In the genomic region with DNA sequence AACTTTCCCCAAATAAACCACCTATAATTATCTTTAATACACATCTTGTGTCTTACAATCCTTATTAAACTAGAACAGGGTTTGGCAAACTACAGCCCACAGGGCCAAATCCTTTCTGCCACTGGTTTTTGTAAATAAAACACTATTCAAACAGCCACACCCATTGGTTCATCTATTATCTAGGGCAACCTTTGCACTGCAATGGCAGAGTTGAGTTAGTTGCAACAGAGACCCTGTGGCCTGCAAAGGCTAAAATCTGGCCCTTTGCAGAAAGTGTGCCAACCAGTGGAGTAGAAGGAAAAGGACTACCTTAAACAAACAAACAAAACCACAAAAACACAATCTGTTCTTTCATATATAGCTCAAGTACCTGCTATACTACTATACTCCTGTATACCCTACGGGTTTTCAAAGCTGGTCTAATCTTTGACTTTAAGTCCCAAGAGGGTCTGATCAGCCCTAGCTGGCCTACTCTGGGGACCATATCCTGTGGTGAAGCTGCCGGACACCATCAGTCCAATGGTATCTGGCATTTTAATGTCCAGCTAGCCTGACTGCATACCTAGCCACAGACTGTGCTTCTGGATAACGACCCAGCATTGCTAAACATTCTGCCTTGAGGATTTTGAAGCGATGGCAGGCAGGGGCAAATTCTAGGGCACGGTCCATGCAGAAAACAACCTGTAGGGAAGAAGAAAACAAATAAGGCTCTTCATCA, we compare ENCODE assay signal across 15 cellular contexts.
"Had no signal": no experiment of that assay in that cellular context is flagged by ENCODE, and none has a peak within 500 bp of the region (broad histone marks: within the 10 kb centered on the region; RNA-seq: fewer than 3 reads in every experiment).

No MANE protein-coding gene starts in this region.

- H3K27ac ChIP-seq: esophagus squamous epithelium, neural progenitor cell, ovary, vagina, VCaP had no signal

- H3K4me2 ChIP-seq: neural progenitor cell had no signal

- H3K27me3 Mint-ChIP-seq: activated CD4-positive, alpha-beta T cell treated with anti-CD3 and anti-CD28 coated beads for 36 hours; stimulated activated naive CD8-positive, alpha-beta T cell treated with anti-CD3 and anti-CD28 coated beads, Interleukin-15, Interleukin-2, amounts not matched to agents 100 ng/mL and 50 ng/mL, for 24 hours; T-cell had no signal

- H3K36me3 ChIP-seq: ovary had no signal

- H2AFZ ChIP-seq: neural progenitor cell had no signal

- H3K4me1 Mint-ChIP-seq: neural progenitor cell, T-cell had no signal

- H3K9me3 ChIP-seq: esophagus squamous epithelium, ovary, vagina had no signal

- H3K27me3 ChIP-seq: esophagus squamous epithelium, neural progenitor cell, ovary, vagina had no signal

- H3K4me3 Mint-ChIP-seq: activated CD4-positive, alpha-beta T cell treated with anti-CD3 and anti-CD28 coated beads for 36 hours; neural progenitor cell; stimulated activated naive CD8-positive, alpha-beta T cell treated with anti-CD3 and anti-CD28 coated beads, Interleukin-15, Interleukin-2, amounts not matched to agents 100 ng/mL and 50 ng/mL, for 24 hours; T-cell had no signal

- H3K4me1 ChIP-seq: neural progenitor cell, vagina had no signal

- ATAC-seq: activated CD4-positive, alpha-beta T cell treated with anti-CD3 and anti-CD28 coated beads for 36 hours; activated naive CD4-positive, alpha-beta T cell treated with anti-CD3 and anti-CD28 coated beads, Interleukin-2, amount 50 U/mL, for 72 hours; left ventricle myocardium superior; T-cell had no signal

- H3K27ac Mint-ChIP-seq: activated CD4-positive, alpha-beta T cell treated with anti-CD3 and anti-CD28 coated beads for 36 hours; neural progenitor cell; T-cell had no signal

- H3K4me3 ChIP-seq: esophagus squamous epithelium, neural progenitor cell, ovary, vagina had no signal

- H3K9me3 Mint-ChIP-seq: activated naive CD4-positive, alpha-beta T cell treated with anti-CD3 and anti-CD28 coated beads, Interleukin-2, amount 50 U/mL, for 72 hours; neural progenitor cell; stimulated activated naive CD8-positive, alpha-beta T cell treated with anti-CD3 and anti-CD28 coated beads, Interleukin-15, Interleukin-2, amounts not matched to agents 100 ng/mL and 50 ng/mL, for 24 hours; T-cell had no signal

- DNase-seq: activated CD4-positive, alpha-beta T cell treated with anti-CD3 and anti-CD28 coated beads for 36 hours; amygdala; esophagus squamous epithelium; foreskin fibroblast; glutamatergic neuron; left ventricle myocardium superior; stimulated activated CD4-positive, alpha-beta T cell treated with anti-CD3 and anti-CD28 coated beads, Interleukin-15, amount 100 ng/mL, for 24 hours; stimulated activated CD4-positive, alpha-beta T cell treated with anti-CD3 and anti-CD28 coated beads, Interleukin-4, amount 100 ng/mL, for 24 hours; T-cell had no signal
